8 cellular contexts compared by ENCODE assay signal in genomic region chr1:167627865-167628641, GRCh38. TPM values are rescaled to one million over a fixed set of nuclear protein-coding genes. Genes with fewer than 3 reads are reported as not detected.
DNase-seq lines count a peak whose midpoint lies in the region; ATAC-seq and TF ChIP-seq lines count a peak whose summit lies in the region.

No MANE protein-coding gene starts in this region.

- peaks cover 3 to 11% of the 10 kb centered on the region in 2 experiments; a peak in 4 of 5 replicates for H3K9me3 Mint-ChIP-seq in H9

- H3K9me3 ChIP-seq in gastroesophageal sphincter = no peaks in the 10 kb centered on the region
- no peaks in the 10 kb centered on the region for H3K9me3 ChIP-seq in H9 (ENCODE audit: control insufficient read depth, low read depth, low read length)

- H3K4me2 ChIP-seq in H9 (ENCODE audit: insufficient read depth, insufficient read length, low read length) = no peak overlapping the region

- no peak for TF ChIP-seq POLR2A in gastroesophageal sphincter (IDR thresholded peaks at IDR 0.05)

- H3K4me1 ChIP-seq in gastroesophageal sphincter = peaks cover 0 to 49% (median 13%) of the 10 kb centered on the region in 3 donors
- peaks cover 7% of the 10 kb centered on the region; the same call in 1 of the 2 replicates for H3K4me1 ChIP-seq in H9 (ENCODE audit: insufficient read depth, low read length)

- no peak overlapping the region for H2AK5ac ChIP-seq in H9 (ENCODE audit: insufficient read length, low read length)

- H3K14ac ChIP-seq in H9 (ENCODE audit: insufficient read depth, low read length) = no peak overlapping the region

- H3K36me3 Mint-ChIP-seq in H9 (ENCODE audit: insufficient read depth in 1 of 3, low read depth in 3 of 3) = no peaks in the 10 kb centered on the region; a peak in 3 of 7 replicates

- no peak overlapping the region for H2BK15ac ChIP-seq in H9 (ENCODE audit: low read depth, low read length)

- peaks cover 17 to 19% of the 10 kb centered on the region in 2 experiments for H3K4me1 Mint-ChIP-seq in H9

- H3K4me3 Mint-ChIP-seq in H9 = no peak overlapping the region

- ATAC-seq in GM21528 (IDR thresholded peaks at IDR 0.05; ENCODE audit: low FRiP score, unreplicated experiment) = peak; percentile 72
- ATAC-seq in gastroesophageal sphincter = no peak

- in situ Hi-C loops in KBM-7 (cut with MboI; ENCODE audit: low pct_unique_long_range_greater_than_20kb, low sequenced_read_pairs) = no loop called here

- no peaks in the 10 kb centered on the region for H3K79me2 ChIP-seq in H9 (ENCODE audit: insufficient read depth, low read length)

- peaks cover 76% of the 10 kb centered on the region for H3K27me3 Mint-ChIP-seq in H9 (ENCODE audit: low read depth)

- H2AFZ ChIP-seq in H9 (ENCODE audit: low read length) = no peak overlapping the region

- no peak overlapping the region for H2BK5ac ChIP-seq in H9 (ENCODE audit: insufficient read length, low read length)

- H3K4ac ChIP-seq in H9 (ENCODE audit: low read depth, low read length) = no peak overlapping the region

- H3K27me3 ChIP-seq in gastroesophageal sphincter (no peaks in the 10 kb centered on the region), H9 (ENCODE audit: insufficient read depth, low read length) (peaks cover 21% of the 10 kb centered on the region)

- H4K8ac ChIP-seq in H9 (replicated peaks; ENCODE audit: insufficient read length, low read depth, low read length) = no peak overlapping the region

- H3K23me2 ChIP-seq in H9 (ENCODE audit: insufficient read length, low read depth, low read length, poor library complexity, severe bottlenecking) = peaks cover 5% of the 10 kb centered on the region

- no peak for TF ChIP-seq CTCF in GM10266 (IDR thresholded peaks at IDR 0.05; ENCODE audit: control insufficient read depth, insufficient read depth, low read depth, missing control alignments)
- no peak for TF ChIP-seq CTCF in gastroesophageal sphincter (IDR thresholded peaks at IDR 0.05)
- TF ChIP-seq CTCF in H9 (conservative IDR thresholded peaks at IDR 0.05) = no peak

- no peak overlapping the region for H3K4me3 ChIP-seq in gastroesophageal sphincter

- H4K91ac ChIP-seq in H9 (ENCODE audit: insufficient read length, low read depth, low read length) = no peak overlapping the region

- H3K23ac ChIP-seq in H9 (ENCODE audit: insufficient read length, low read depth, low read length) = no peak overlapping the region

- H4K5ac ChIP-seq in H9 (ENCODE audit: insufficient read length, low read depth, low read length) = no peak overlapping the region

- no peaks in the 10 kb centered on the region for H3K79me1 ChIP-seq in H9 (ENCODE audit: insufficient read depth, low read depth, low read length, poor library complexity, severe bottlenecking)

- TF ChIP-seq EP300 in gastroesophageal sphincter (IDR thresholded peaks at IDR 0.05) = no peak

- no peaks in the 10 kb centered on the region for H3K36me3 ChIP-seq in gastroesophageal sphincter

- 85 to 90% methylated on average over 2 to 5 of the region's 10 CpGs for WGBS in gastroesophageal sphincter (ENCODE audit: low coverage in 1 of 2), 2 donors
- no CpG with 5 or more reads among the region's 10 CpGs for WGBS in H9 (ENCODE audit: extremely low coverage, insufficient read length, low lambda C conversion rate)

- H3T11ph ChIP-seq in H9 (ENCODE audit: low read length) = no peak overlapping the region

- H3K9ac ChIP-seq in H9 (ENCODE audit: extremely low read depth, insufficient read length, low read length) = no peak overlapping the region

- no peak overlapping the region for H2BK20ac ChIP-seq in H9 (ENCODE audit: low read depth, low read length, poor library complexity, severe bottlenecking)

- no peak overlapping the region for H3K56ac ChIP-seq in H9 (ENCODE audit: insufficient read length, low read depth, low read length)

- no peak overlapping the region for H3K18ac ChIP-seq in H9 (ENCODE audit: insufficient read length, low read depth, low read length)

- H4K20me1 ChIP-seq in H9 (ENCODE audit: control insufficient read depth, insufficient read depth, insufficient read length) = no peaks in the 10 kb centered on the region

- H3K27ac ChIP-seq in gastroesophageal sphincter = peak overlapping the region in 3 of 4 donors; percentile 23 to 89 (median 78)
- H3K27ac ChIP-seq in H9 (ENCODE audit: insufficient read length, low read depth, low read length) = no peak overlapping the region

- no peak overlapping the region for H3K27ac Mint-ChIP-seq in H9

- DNase-seq in GM10266 (ENCODE audit: extremely low spot score) (peak; percentile 88), KBM-7 (peak; percentile 96), H9 (no peak), D341Med (ENCODE audit: low spot score) (no peak)
- DNase-seq in activated CD4-positive, alpha-beta T cell treated with anti-CD3 and anti-CD28 coated beads for 24 hours (ENCODE audit: low read depth in 2 of 2) = peak; percentile 54 to 68
- peak; percentile 38 for DNase-seq in stimulated activated CD8-positive, alpha-beta memory T cell treated with anti-CD3 and anti-CD28 coated beads, Interleukin-15, amount 100 ng/mL, for 1 hour (ENCODE audit: low read depth)

- no peak overlapping the region for H2BK12ac ChIP-seq in H9 (ENCODE audit: insufficient read length, low read depth, low read length)

- H2BK120ac ChIP-seq in H9 (ENCODE audit: low read depth, low read length, poor library complexity, severe bottlenecking) = no peak overlapping the region

RNA-seq across cellular contexts. Expression of gene RCSD1, which starts 2.0 kb away (rescaled TPM):
- total RNA-seq in gastroesophageal sphincter (10 to 100 TPM; 14.5 to 20.6 (median 17.3) TPM), H9 (2021) (0.13 and 0.26 TPM in 2 replicates)

Comparison
In these comparisons a context has a peak if more than half of its experiments do, and no peak if none do; other contexts are left out.
1. DNase-seq: peak in GM10266 (single experiment), KBM-7 (single experiment), activated CD4-positive, alpha-beta T cell treated with anti-CD3 and anti-CD28 coated beads for 24 hours (2 of 2) and stimulated activated CD8-positive, alpha-beta memory T cell treated with anti-CD3 and anti-CD28 coated beads, Interleukin-15, amount 100 ng/mL, for 1 hour (single experiment); none in H9 (single experiment) and D341Med (single experiment).
2. RNA of gene RCSD1, which starts 2.0 kb away (total RNA-seq): 14.5 to 20.6 TPM in gastroesophageal sphincter; 0.13 to 0.26 TPM in H9; every median in the first group is over 10 times any median in the second.